ENCODE assay signal across 8 cellular contexts in the genomic region with DNA sequence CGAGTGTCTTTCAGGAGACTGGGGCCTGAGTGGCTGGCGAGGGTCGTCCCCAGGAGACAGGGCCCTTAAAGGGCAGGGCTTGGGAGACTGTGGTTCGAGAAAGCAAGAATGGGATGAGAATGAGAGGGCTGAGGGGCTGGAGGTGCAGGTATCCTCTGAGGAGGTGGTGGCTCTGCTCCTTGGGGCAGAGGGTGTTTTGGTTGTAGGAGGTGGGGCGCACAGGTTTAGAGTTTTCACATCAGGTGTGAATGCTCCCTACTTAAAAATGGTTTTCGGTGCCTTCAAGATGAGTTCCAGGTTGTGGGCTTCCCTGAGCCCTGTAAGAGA. TPM values are rescaled to one million over a fixed set of nuclear protein-coding genes. Genes with fewer than 3 reads are reported as not detected.
DNase-seq lines count a peak whose midpoint lies in the region; ATAC-seq and TF ChIP-seq lines count a peak whose summit lies in the region.

No MANE protein-coding gene starts in this region.

- H3K4me3 ChIP-seq in heart left ventricle (peak overlapping the region; percentile 63 to 96 (median 82)), ascending aorta (peak overlapping the region; percentile 71 to 79), right lobe of liver (peak overlapping the region; percentile 74 to 89 (median 89)), upper lobe of right lung (peak overlapping the region; percentile 82)

- no peak for TF ChIP-seq CTCF in heart left ventricle (IDR thresholded peaks at IDR 0.05)
- no peak for TF ChIP-seq CTCF in ascending aorta (IDR thresholded peaks at IDR 0.05)
- TF ChIP-seq CTCF in right lobe of liver (IDR thresholded peaks at IDR 0.05), result no peak
- TF ChIP-seq CTCF in upper lobe of right lung (IDR thresholded peaks at IDR 0.05), result no peak

- intact Hi-C loops in heart left ventricle (cut with DNase I) (no loop called here), Right ventricle myocardium superior (cut with DNase I) (no loop called here), ascending aorta (cut with DNase I) (loop anchor here (10.0 kb wide), 1 partner anchor 973 kb away; a partner anchor contains a TSS), right lobe of liver (cut with DNase I) (no loop called here), upper lobe of right lung (cut with DNase I) (no loop called here)

- no peak for ATAC-seq in heart left ventricle
- ATAC-seq in Right ventricle myocardium superior (ENCODE audit: poor library complexity), result no peak
- ATAC-seq in right lobe of liver, result peak in 2 of 4 donors; percentile 0 to 3
- ATAC-seq in upper lobe of right lung, result no peak

- no peak for DNase-seq in heart left ventricle
- DNase-seq in Right ventricle myocardium superior, result no peak
- no peak for DNase-seq in ascending aorta (ENCODE audit: low spot score in 2 of 2)
- no peak for DNase-seq in right lobe of liver
- DNase-seq in upper lobe of right lung, result no peak
- no peak for DNase-seq in MV-4-11 (lab: John Stamatoyannopoulos, UW)
- DNase-seq in DMS114 treated with DMSO at 0.1 percent for 48 hours (lab: John Stamatoyannopoulos, UW; ENCODE audit: unreplicated experiment), result no peak
- no peak for DNase-seq in NCI-H2081 (lab: John Stamatoyannopoulos, UW)

- H3K27ac ChIP-seq in heart left ventricle (peak overlapping the region in 11 of 12 donors; percentile 40 to 86 (median 77)), ascending aorta (peak overlapping the region; percentile 61 to 69), right lobe of liver (peak overlapping the region in 2 of 3 donors; percentile 32 to 81), upper lobe of right lung (peak overlapping the region; percentile 75)

- H3K9me3 ChIP-seq in heart left ventricle (no peaks in the 10 kb centered on the region), ascending aorta (no peaks in the 10 kb centered on the region), right lobe of liver (no peaks in the 10 kb centered on the region), upper lobe of right lung (no peaks in the 10 kb centered on the region)

- H3K4me1 ChIP-seq in heart left ventricle, result peaks cover 0 to 18% (median 8%) of the 10 kb centered on the region in 12 donors
- H3K4me1 ChIP-seq in ascending aorta, result peaks cover 0 to 10% of the 10 kb centered on the region in 2 donors
- H3K4me1 ChIP-seq in right lobe of liver, result peaks cover 0 to 3% (median 0%) of the 10 kb centered on the region in 4 donors
- H3K4me1 ChIP-seq in upper lobe of right lung, result peaks cover 4% of the 10 kb centered on the region

- TF ChIP-seq POLR2A in heart left ventricle (IDR thresholded peaks at IDR 0.05), result no peak
- no peak for TF ChIP-seq POLR2A in right lobe of liver (IDR thresholded peaks at IDR 0.05)

- 3 to 8% (median 7%) methylated on average over 6 of the region's 6 CpGs for WGBS in heart left ventricle, 4 donors
- WGBS in right lobe of liver (ENCODE audit: insufficient coverage, low coverage, low lambda C conversion rate, missing lambda C conversion rate), result 0% methylated on average over 4 of the region's 6 CpGs

- H3K27me3 ChIP-seq in heart left ventricle (no peaks in the 10 kb centered on the region), ascending aorta (no peaks in the 10 kb centered on the region), right lobe of liver (no peaks in the 10 kb centered on the region), upper lobe of right lung (no peaks in the 10 kb centered on the region)

- H3K36me3 ChIP-seq in heart left ventricle, result peaks cover 0 to 24% (median 17%) of the 10 kb centered on the region in 9 donors
- H3K36me3 ChIP-seq in ascending aorta, result peaks cover 0 to 3% of the 10 kb centered on the region in 2 donors
- H3K36me3 ChIP-seq in right lobe of liver, result peaks cover 0 to 7% (median 0%) of the 10 kb centered on the region in 4 donors
- H3K36me3 ChIP-seq in upper lobe of right lung, result no peaks in the 10 kb centered on the region

RNA-seq across cellular contexts. Expression of a gene that starts 0.4 kb away (rescaled TPM):
- 10 to 100 TPM; 10.6 to 23.5 (median 18.3) TPM for total RNA-seq in heart left ventricle
- 1 to 10 TPM; 4.5 to 6.8 TPM for polyA plus RNA-seq in heart left ventricle
- 15.6 TPM for total RNA-seq in Right ventricle myocardium superior
- 75.9 TPM for total RNA-seq in ascending aorta
- total RNA-seq in right lobe of liver, result 10 to 100 TPM in 5 of 6 experiments, 1 to 10 TPM in 1; 9.2 to 22.1 (median 14.2) TPM
- total RNA-seq in upper lobe of right lung, result 23.5 TPM
